8 cellular contexts compared by ENCODE assay signal in genomic region chr1:67053535-67053784, GRCh38. TPM values are rescaled to one million over a fixed set of nuclear protein-coding genes. Genes with fewer than 3 reads are reported as not detected.
DNase-seq lines count a peak whose midpoint lies in the region; ATAC-seq and TF ChIP-seq lines count a peak whose summit lies in the region.

No MANE protein-coding gene starts in this region.

- peak; percentile 42 for ATAC-seq in GM19467 (IDR thresholded peaks at IDR 0.05; ENCODE audit: unreplicated experiment)
- peak; percentile 16 for ATAC-seq in HG03558 (IDR thresholded peaks at IDR 0.05; ENCODE audit: extremely low read depth, unreplicated experiment)
- ATAC-seq in omental fat pad (ENCODE audit: low FRiP score): peak; percentile 84

- DNase-seq in COLO829 (ENCODE audit: low spot score) (peak; percentile 42), activated gamma-delta T cell treated with Interleukin-2 at 50 U/mL for 16 hours (peak; percentile 33), germinal center (ENCODE audit: low spot score) (peak; percentile 65), omental fat pad (ENCODE audit: low spot score) (no peak), NCI-H748 (lab: John Stamatoyannopoulos, UW; ENCODE audit: unreplicated experiment) (no peak)
- no peak for DNase-seq in activated CD8-positive, alpha-beta memory T cell treated with anti-CD3 and anti-CD28 coated beads for 24 hours

- no peak for TF ChIP-seq CTCF in omental fat pad (IDR thresholded peaks at IDR 0.05)

RNA-seq across cellular contexts. Expression of gene SLC35D1, which starts 0.5 kb away (rescaled TPM):
- 10 to 100 TPM in 1 of 4 donors, 1 to 10 TPM in 3; 9.4 to 10.1 (median 9.6) TPM for total RNA-seq in omental fat pad

Comparison
In these comparisons a context has a peak if more than half of its experiments do, and no peak if none do; other contexts are left out.
1. DNase-seq: peak in COLO829 (single experiment), activated gamma-delta T cell treated with Interleukin-2 at 50 U/mL for 16 hours (single experiment) and germinal center (single experiment); none in omental fat pad (single experiment), NCI-H748 (single experiment) and activated CD8-positive, alpha-beta memory T cell treated with anti-CD3 and anti-CD28 coated beads for 24 hours (single experiment).
2. ATAC-seq: peak in every context shown above with its lines; median percentile 84 in omental fat pad; 42 in GM19467; 16 in HG03558.